Comparison of ENCODE assay signal across 1 cellular context in genomic region chr5:79955496-79956172, GRCh38.
TF ChIP-seq lines count a peak whose summit lies in the region.

No MANE protein-coding gene starts in this region.

TF ChIP-seq in IMR-90, 13 proteins besides CTCF, POLR2A, EP300 and RAD21 (continued from another document):
- no peak for TF ChIP-seq ELK1 (IDR thresholded peaks at IDR 0.05; ENCODE audit: borderline replicate concordance, low read depth, low read length)
- TF ChIP-seq SMC3 (IDR thresholded peaks at IDR 0.05; ENCODE audit: low read depth, low read length), result no peak
- no peak for TF ChIP-seq MXI1 (IDR thresholded peaks at IDR 0.05; ENCODE audit: borderline replicate concordance, low read depth, low read length)
- TF ChIP-seq BHLHE40 (IDR thresholded peaks at IDR 0.05; ENCODE audit: low read depth, low read length), result no peak
- TF ChIP-seq MAFK (IDR thresholded peaks at IDR 0.05; ENCODE audit: low read depth, low read length), result no peak
- no peak for TF ChIP-seq USF2 (IDR thresholded peaks at IDR 0.05; ENCODE audit: low read depth, low read length)
- no peak for TF ChIP-seq RCOR1 (IDR thresholded peaks at IDR 0.05; ENCODE audit: insufficient replicate concordance, low read length)
TF ChIP-seq in IMR-90: peak in this region for 0.
